Comparison of ENCODE assay signal across 8 cellular contexts in genomic region chr7:104024632-104025031, GRCh38. TPM values are rescaled to one million over a fixed set of nuclear protein-coding genes. Genes with fewer than 3 reads are reported as not detected.
"Had no signal": no experiment of that assay in that cellular context is flagged by ENCODE, and none has a peak within 500 bp of the region (broad histone marks: within the 10 kb centered on the region; RNA-seq: fewer than 3 reads in every experiment).

No MANE protein-coding gene starts in this region.

- ATAC-seq: GM12878 had no signal

- H3K4me3 ChIP-seq: GM12878 had no signal

- FAIRE-seq: G401.6, GM12878, GM12891, GM12892, GM18507, GM19239 had no signal

- DNase-seq: GDM1, GF-D8 had no signal

RNA-seq across cellular contexts. Expression of gene RELN, which starts 35.2 kb away (rescaled TPM):
- polyA plus RNA-seq: GM12878 had no signal
